ENCODE assay signal across 16 cellular contexts in the genomic region with DNA sequence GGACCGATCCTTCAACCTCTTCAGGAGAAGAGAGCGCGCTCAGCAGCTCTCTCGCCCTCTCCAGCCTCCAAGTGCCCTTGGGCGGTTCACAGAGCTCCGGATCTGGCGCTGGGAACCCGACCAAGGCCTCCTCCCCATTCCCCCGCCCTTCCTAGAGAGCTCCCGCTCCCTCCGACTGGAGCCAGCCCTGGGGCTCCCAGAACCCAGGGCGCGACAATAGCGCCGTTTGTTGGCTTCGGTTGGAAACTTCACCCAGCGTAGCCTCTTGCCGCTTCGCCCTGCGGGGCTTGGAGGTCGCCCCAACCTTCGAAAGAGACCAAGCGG. TPM values are rescaled to one million over a fixed set of nuclear protein-coding genes. Genes with fewer than 3 reads are reported as not detected.
DNase-seq lines count a peak whose midpoint lies in the region; ATAC-seq and TF ChIP-seq lines count a peak whose summit lies in the region.
"Had no signal": no experiment of that assay in that cellular context is flagged by ENCODE, and none has a peak within 500 bp of the region (broad histone marks: within the 10 kb centered on the region; RNA-seq: fewer than 3 reads in every experiment).

No MANE protein-coding gene starts in this region.

- WGBS in GM23248 (ENCODE audit: low coverage in 1 of 2, low lambda C conversion rate in 2 of 2, missing lambda C conversion rate in 2 of 2), 2 experiments, result 0 to 3% methylated on average over 11 to 13 of the region's 23 CpGs

- peak; percentile 79 for TF ChIP-seq CTCF in progenitor cell of endocrine pancreas (IDR thresholded peaks at IDR 0.05; ENCODE audit: unreplicated experiment)

- H3K9ac ChIP-seq in GM23248, result no peak overlapping the region
- H3K9ac ChIP-seq: KMS-11 had no signal

- H3K9me3 ChIP-seq in GM23248 (ENCODE audit: low read depth) (no peaks in the 10 kb centered on the region), SJCRH30 (replicated peaks) (no peaks in the 10 kb centered on the region)

- H3K4me3 ChIP-seq in GM23248 (no peak overlapping the region), SJCRH30 (peak overlapping the region; percentile 34), iPS-11a (ENCODE audit: low read depth, low read length) (peak overlapping the region; percentile 8)

- H3K79me2 ChIP-seq in GM23248 (ENCODE audit: insufficient read depth), result no peaks in the 10 kb centered on the region

- H3K27me3 Mint-ChIP-seq in progenitor cell of endocrine pancreas, result peaks cover 82% of the 10 kb centered on the region

- no peak overlapping the region for H3K27ac ChIP-seq in GM23248
- H3K27ac ChIP-seq in SJCRH30, result peak overlapping the region; percentile 26; the same call in 1 of the 2 replicates
- H3K27ac ChIP-seq: epithelial cell of prostate, KMS-11 had no signal

- H3K36me3 ChIP-seq in GM23248 (ENCODE audit: low read depth), result no peaks in the 10 kb centered on the region
- H3K36me3 ChIP-seq in SJCRH30, result no peaks in the 10 kb centered on the region

- no peaks in the 10 kb centered on the region for H4K20me1 ChIP-seq in GM23248 (ENCODE audit: insufficient read depth)

- DNase-seq in GM23248 (peak; percentile 60), SJCRH30 (peak; percentile 59 to 75), progenitor cell of endocrine pancreas (ENCODE audit: low spot score, unreplicated experiment) (peak; percentile 67), NCI-H2196 (lab: John Stamatoyannopoulos, UW; ENCODE audit: unreplicated experiment) (no peak), RKO (ENCODE audit: low spot score) (no peak)
- no peak for DNase-seq in stimulated activated CD4-positive, alpha-beta T cell treated with anti-CD3 and anti-CD28 coated beads, Interleukin-12 subunit alpha, Interleukin-12 subunit beta, amount 100 ng/mL, for 4 hours
- DNase-seq: activated CD4-positive, alpha-beta T cell treated with anti-CD3 and anti-CD28 coated beads for 1 hour; CD8-positive, alpha-beta memory T cell; stimulated activated naive CD4-positive, alpha-beta T cell had no signal

- H3F3A ChIP-seq in GM23248 (ENCODE audit: insufficient read depth), result no peaks in the 10 kb centered on the region

- no peak for ATAC-seq in GM21528 (IDR thresholded peaks at IDR 0.05; ENCODE audit: low FRiP score, unreplicated experiment)
- ATAC-seq: Right ventricle myocardium inferior had no signal

- H3K4me1 ChIP-seq in GM23248 (ENCODE audit: insufficient read depth) (no peaks in the 10 kb centered on the region), SJCRH30 (no peaks in the 10 kb centered on the region)

- no peak overlapping the region for H3K4me2 ChIP-seq in GM23248 (ENCODE audit: unreplicated experiment)
- H3K4me2 ChIP-seq: KMS-11 had no signal

- no peak overlapping the region for H3K27ac Mint-ChIP-seq in progenitor cell of endocrine pancreas
- H3K27ac Mint-ChIP-seq: activated T-helper 1 cell treated with anti-CD3 and anti-CD28 coated beads, Interleukin-12 subunit alpha, Interleukin-12 subunit beta, Interleukin-2, Interleukin-4 antibody, amounts not matched to agents 30 ng/mL and 10 ng/mL and 1 ng/mL, durations not matched to agents 14 hours and 24 hours and 36 hours; CD8-positive, alpha-beta memory T cell had no signal

- H3K9me2 ChIP-seq in GM23248 (ENCODE audit: insufficient read depth), result no peaks in the 10 kb centered on the region

- H3K27me3 ChIP-seq in GM23248 (replicated peaks; ENCODE audit: insufficient read depth), result peaks cover 58% of the 10 kb centered on the region
- H3K27me3 ChIP-seq in SJCRH30, result no peaks in the 10 kb centered on the region

- no peaks in the 10 kb centered on the region for H3K9me3 Mint-ChIP-seq in progenitor cell of endocrine pancreas (ENCODE audit: low read depth)
- H3K9me3 Mint-ChIP-seq: activated T-helper 1 cell treated with anti-CD3 and anti-CD28 coated beads, Interleukin-12 subunit alpha, Interleukin-12 subunit beta, Interleukin-2, Interleukin-4 antibody, amounts not matched to agents 30 ng/mL and 10 ng/mL and 1 ng/mL, durations not matched to agents 14 hours and 24 hours and 36 hours had no signal

- peaks cover 32% of the 10 kb centered on the region for H3K4me1 Mint-ChIP-seq in progenitor cell of endocrine pancreas (ENCODE audit: low read depth)

- no peak overlapping the region for H2AFZ ChIP-seq in GM23248

- peak overlapping the region; percentile 75 for H3K4me3 Mint-ChIP-seq in progenitor cell of endocrine pancreas (ENCODE audit: low read depth)
- H3K4me3 Mint-ChIP-seq: activated T-helper 1 cell treated with anti-CD3 and anti-CD28 coated beads, Interleukin-12 subunit alpha, Interleukin-12 subunit beta, Interleukin-2, Interleukin-4 antibody, amounts not matched to agents 30 ng/mL and 10 ng/mL and 1 ng/mL, durations not matched to agents 14 hours and 24 hours and 36 hours; CD8-positive, alpha-beta memory T cell had no signal

- in situ Hi-C loops in GM23248 (cut with MboI), result no loop called here

- H3K36me3 Mint-ChIP-seq in progenitor cell of endocrine pancreas (ENCODE audit: insufficient read depth), result no peaks in the 10 kb centered on the region
- H3K36me3 Mint-ChIP-seq: CD8-positive, alpha-beta memory T cell had no signal

RNA-seq across cellular contexts. Expression of a gene that starts 3.1 kb away (rescaled TPM):
- total RNA-seq in GM23248 (2014; rRNA removed; shearing (Covaris generic)), result not detected in 2 replicates
- not detected in 2 replicates for polyA plus RNA-seq in GM23248 (2016; fragmentation: Nextera tagmentation; extraction: Ambion mirVana)
- not detected in 2 replicates for total RNA-seq in SJCRH30 (2014; rRNA removed; shearing (Covaris generic))
- total RNA-seq in progenitor cell of endocrine pancreas, result 21.7 and 24.3 TPM in 2 replicates
- total RNA-seq: activated T-helper 1 cell treated with anti-CD3 and anti-CD28 coated beads, Interleukin-12 subunit alpha, Interleukin-12 subunit beta, Interleukin-2, Interleukin-4 antibody, amounts not matched to agents 30 ng/mL and 10 ng/mL and 1 ng/mL, durations not matched to agents 14 hours and 24 hours and 36 hours; cardiac septum; CD8-positive, alpha-beta memory T cell; Right ventricle myocardium inferior had no signal
- polyA plus RNA-seq: CD8-positive, alpha-beta memory T cell had no signal

Comparison
In these comparisons a context has a peak if more than half of its experiments do, and no peak if none do; other contexts are left out.
1. DNase-seq: peak in GM23248 (single experiment), SJCRH30 (2 of 2) and progenitor cell of endocrine pancreas (single experiment); none in NCI-H2196 (single experiment), RKO (single experiment) and stimulated activated CD4-positive, alpha-beta T cell treated with anti-CD3 and anti-CD28 coated beads, Interleukin-12 subunit alpha, Interleukin-12 subunit beta, amount 100 ng/mL, for 4 hours (single experiment).
2. RNA of a gene that starts 3.1 kb away (total RNA-seq): 21.7 to 24.3 TPM in progenitor cell of endocrine pancreas; not detected in GM23248 and not detected in SJCRH30; every median in the first group is over 10 times any median in the second.